8 cellular contexts compared by ENCODE assay signal in the genomic region with DNA sequence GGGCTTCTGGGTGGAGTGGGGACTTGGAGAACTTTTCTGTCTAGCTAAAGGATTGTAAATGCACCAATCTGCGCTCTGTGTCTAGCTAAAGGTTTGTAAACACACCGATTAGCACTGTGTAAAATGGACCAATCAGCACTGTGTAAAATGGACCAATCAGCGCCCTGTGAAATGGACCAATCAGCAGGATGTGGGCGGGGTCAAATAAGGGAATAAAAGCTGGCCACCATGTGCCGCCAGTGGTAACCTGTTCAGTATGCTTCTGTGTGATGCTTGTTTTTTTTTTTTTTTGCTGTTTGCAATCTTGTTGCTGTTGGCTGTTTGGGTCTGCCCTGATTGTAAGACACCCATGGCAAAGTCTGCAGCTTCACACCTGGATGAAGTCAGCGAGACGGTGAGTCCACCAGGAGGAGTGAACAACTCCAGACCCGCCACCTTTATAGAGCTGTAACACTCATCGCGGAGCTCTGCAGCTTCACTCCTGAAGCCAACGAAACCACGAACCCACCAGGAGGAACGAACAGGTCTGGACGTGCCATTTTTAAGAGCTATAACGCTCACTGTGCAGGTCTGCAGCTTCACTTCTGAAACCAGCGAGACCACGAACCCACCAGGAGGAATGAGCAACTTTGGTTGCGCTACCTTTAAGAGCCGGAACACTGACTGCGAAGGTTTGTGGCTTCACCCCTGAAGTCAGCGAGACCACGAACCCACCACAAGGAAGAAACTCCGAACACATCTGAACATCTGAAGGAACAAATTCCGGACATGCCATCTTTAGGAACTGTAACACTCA.
DNase-seq lines count a peak whose midpoint lies in the region; ATAC-seq and TF ChIP-seq lines count a peak whose summit lies in the region.

No MANE protein-coding gene starts in this region.

- peaks cover 25% of the 10 kb centered on the region for H3K4me1 Mint-ChIP-seq in CD4-positive, alpha-beta T cell (ENCODE audit: low read depth)
- H3K4me1 Mint-ChIP-seq in activated T-helper 1 cell treated with anti-CD3 and anti-CD28 coated beads, Interleukin-12 subunit alpha, Interleukin-12 subunit beta, Interleukin-2, Interleukin-4 antibody, amounts not matched to agents 30 ng/mL and 10 ng/mL and 1 ng/mL, durations not matched to agents 14 hours and 24 hours and 36 hours (ENCODE audit: low read depth), result peaks cover 15% of the 10 kb centered on the region
- peaks cover 9% of the 10 kb centered on the region for H3K4me1 Mint-ChIP-seq in CD14-positive monocyte

- no peaks in the 10 kb centered on the region for H3K9me3 ChIP-seq in CD4-positive, alpha-beta T cell (ENCODE audit: control insufficient read depth, low read length)
- H3K9me3 ChIP-seq in SJCRH30 (replicated peaks), result no peaks in the 10 kb centered on the region; the same call in 1 of the 2 replicates

- CTCF ChIA-PET in CD4-positive, alpha-beta T cell (lab: Charles Lee), result no interaction called here

- peak; percentile 88 for ATAC-seq in CD4-positive, alpha-beta T cell (ENCODE audit: poor library complexity)
- ATAC-seq in GM18520 (IDR thresholded peaks at IDR 0.05; ENCODE audit: unreplicated experiment) (no peak), HG03439 (IDR thresholded peaks at IDR 0.05; ENCODE audit: unreplicated experiment) (no peak)

- intact Hi-C loops in CD4-positive, alpha-beta T cell (cut with DNase I, micrococcal nuclease), result loop anchor here in 1 of 2 experiments (5.0 kb wide), 1 partner anchor 51 kb away; no protein-coding TSS in a partner anchor
- intact Hi-C loops in activated T-helper 1 cell treated with anti-CD3 and anti-CD28 coated beads, Interleukin-12 subunit alpha, Interleukin-12 subunit beta, Interleukin-2, Interleukin-4 antibody, amounts not matched to agents 30 ng/mL and 10 ng/mL and 1 ng/mL, durations not matched to agents 14 hours and 24 hours and 36 hours (cut with micrococcal nuclease), result no loop called here
- intact Hi-C loops in CD14-positive monocyte (cut with micrococcal nuclease), result no loop called here

- POLR2A ChIA-PET in CD4-positive, alpha-beta T cell (lab: Charles Lee), result interaction anchor here (0.7 to 3.2 kb wide), 7 partner anchors 11 to 200 kb away, joined by 3 to 25 read pairs (median 4); a partner anchor contains a TSS

- peak overlapping the region; percentile 91 for H3K4me3 Mint-ChIP-seq in CD4-positive, alpha-beta T cell
- H3K4me3 Mint-ChIP-seq in activated T-helper 1 cell treated with anti-CD3 and anti-CD28 coated beads, Interleukin-12 subunit alpha, Interleukin-12 subunit beta, Interleukin-2, Interleukin-4 antibody, amounts not matched to agents 30 ng/mL and 10 ng/mL and 1 ng/mL, durations not matched to agents 14 hours and 24 hours and 36 hours, result peak overlapping the region; percentile 65
- H3K4me3 Mint-ChIP-seq in CD14-positive monocyte, result peak overlapping the region in 1 of 2 donors; percentile 59

- H3K27me3 Mint-ChIP-seq in CD4-positive, alpha-beta T cell, result no peaks in the 10 kb centered on the region
- peaks cover 8% of the 10 kb centered on the region for H3K27me3 Mint-ChIP-seq in activated T-helper 1 cell treated with anti-CD3 and anti-CD28 coated beads, Interleukin-12 subunit alpha, Interleukin-12 subunit beta, Interleukin-2, Interleukin-4 antibody, amounts not matched to agents 30 ng/mL and 10 ng/mL and 1 ng/mL, durations not matched to agents 14 hours and 24 hours and 36 hours (ENCODE audit: insufficient read depth)
- peaks cover 12 to 16% (median 12%) of the 10 kb centered on the region in 3 donors for H3K27me3 Mint-ChIP-seq in CD14-positive monocyte (ENCODE audit: low read depth in 3 of 3)

- no peak for TF ChIP-seq CTCF in CD4-positive, alpha-beta T cell (IDR thresholded peaks at IDR 0.05)
- no peak for TF ChIP-seq CTCF in CD14-positive monocyte (IDR thresholded peaks at IDR 0.05)

- no peaks in the 10 kb centered on the region for H3K36me3 ChIP-seq in SJCRH30

- H3K36me3 Mint-ChIP-seq in CD4-positive, alpha-beta T cell (ENCODE audit: low read depth), result no peaks in the 10 kb centered on the region
- H3K36me3 Mint-ChIP-seq in activated T-helper 1 cell treated with anti-CD3 and anti-CD28 coated beads, Interleukin-12 subunit alpha, Interleukin-12 subunit beta, Interleukin-2, Interleukin-4 antibody, amounts not matched to agents 30 ng/mL and 10 ng/mL and 1 ng/mL, durations not matched to agents 14 hours and 24 hours and 36 hours (ENCODE audit: low read depth), result no peaks in the 10 kb centered on the region
- no peaks in the 10 kb centered on the region for H3K36me3 Mint-ChIP-seq in CD14-positive monocyte

- peaks cover 22% of the 10 kb centered on the region for H3K4me1 ChIP-seq in SJCRH30

- DNase-seq in CD4-positive, alpha-beta T cell, result peak; percentile 37 to 72 (median 55)
- peak; percentile 65 to 81 for DNase-seq in SJCRH30
- DNase-seq in activated T-helper 1 cell treated with anti-CD3 and anti-CD28 coated beads, Interleukin-12 subunit alpha, Interleukin-12 subunit beta, Interleukin-2, Interleukin-4 antibody, amounts not matched to agents 30 ng/mL and 10 ng/mL and 1 ng/mL, durations not matched to agents 14 hours and 24 hours and 36 hours (ENCODE audit: low spot score), result peak; percentile 41
- DNase-seq in stimulated activated CD4-positive, alpha-beta T cell treated with anti-CD3 and anti-CD28 coated beads, Interleukin-15, amount 100 ng/mL, for 1 hour (ENCODE audit: low read depth in 1 of 2, low spot score in 1 of 2), result peak; percentile 31 to 34
- no peak for DNase-seq in CD14-positive monocyte (ENCODE audit: low spot score)
- no peak for DNase-seq in COR-L47 (lab: John Stamatoyannopoulos, UW)

- peak overlapping the region; percentile 25 for H3K27ac ChIP-seq in CD4-positive, alpha-beta T cell (ENCODE audit: low read depth, low read length)
- no peak overlapping the region for H3K27ac ChIP-seq in SJCRH30

- no peak overlapping the region for H3K4me3 ChIP-seq in SJCRH30

- no peaks in the 10 kb centered on the region for H3K27me3 ChIP-seq in CD4-positive, alpha-beta T cell (ENCODE audit: control insufficient read depth, insufficient read depth, low read length)
- no peaks in the 10 kb centered on the region for H3K27me3 ChIP-seq in SJCRH30

- peaks cover 3% of the 10 kb centered on the region for H3K9me3 Mint-ChIP-seq in CD4-positive, alpha-beta T cell
- H3K9me3 Mint-ChIP-seq in activated T-helper 1 cell treated with anti-CD3 and anti-CD28 coated beads, Interleukin-12 subunit alpha, Interleukin-12 subunit beta, Interleukin-2, Interleukin-4 antibody, amounts not matched to agents 30 ng/mL and 10 ng/mL and 1 ng/mL, durations not matched to agents 14 hours and 24 hours and 36 hours, result no peaks in the 10 kb centered on the region
- peaks cover 0 to 12% (median 8%) of the 10 kb centered on the region in 7 donors for H3K9me3 Mint-ChIP-seq in CD14-positive monocyte

- H3K27ac Mint-ChIP-seq in CD4-positive, alpha-beta T cell, result peak overlapping the region; percentile 87
- H3K27ac Mint-ChIP-seq in activated T-helper 1 cell treated with anti-CD3 and anti-CD28 coated beads, Interleukin-12 subunit alpha, Interleukin-12 subunit beta, Interleukin-2, Interleukin-4 antibody, amounts not matched to agents 30 ng/mL and 10 ng/mL and 1 ng/mL, durations not matched to agents 14 hours and 24 hours and 36 hours, result no peak overlapping the region
- no peak overlapping the region for H3K27ac Mint-ChIP-seq in CD14-positive monocyte

Comparison
In these comparisons a context has a peak if more than half of its experiments do, and no peak if none do; other contexts are left out.
1. DNase-seq: peak in CD4-positive, alpha-beta T cell (10 of 10), SJCRH30 (2 of 2), activated T-helper 1 cell treated with anti-CD3 and anti-CD28 coated beads, Interleukin-12 subunit alpha, Interleukin-12 subunit beta, Interleukin-2, Interleukin-4 antibody, amounts not matched to agents 30 ng/mL and 10 ng/mL and 1 ng/mL, durations not matched to agents 14 hours and 24 hours and 36 hours (single experiment) and stimulated activated CD4-positive, alpha-beta T cell treated with anti-CD3 and anti-CD28 coated beads, Interleukin-15, amount 100 ng/mL, for 1 hour (2 of 2); none in CD14-positive monocyte (single experiment) and COR-L47 (single experiment).